Comparison of ENCODE assay signal across 13 cellular contexts in genomic region chr3:122025296-122025695, GRCh38. TPM values are rescaled to one million over a fixed set of nuclear protein-coding genes. Genes with fewer than 3 reads are reported as not detected.
DNase-seq lines count a peak whose midpoint lies in the region; ATAC-seq and TF ChIP-seq lines count a peak whose summit lies in the region.
"Had no signal": no experiment of that assay in that cellular context is flagged by ENCODE, and none has a peak within 500 bp of the region (broad histone marks: within the 10 kb centered on the region; RNA-seq: fewer than 3 reads in every experiment).

No MANE protein-coding gene starts in this region.

- H3K9me3 ChIP-seq in mucosa of descending colon, result no peaks in the 10 kb centered on the region
- H3K9me3 ChIP-seq: tibial artery had no signal

- no peak overlapping the region for H3K4me3 ChIP-seq in brain microvascular endothelial cell (ENCODE audit: low read depth, low read length)
- H3K4me3 ChIP-seq in mucosa of descending colon, result no peak overlapping the region
- H3K4me3 ChIP-seq: tibial artery had no signal

- H3K27ac ChIP-seq in brain microvascular endothelial cell (no peak overlapping the region), RWPE1 (no peak overlapping the region)
- H3K27ac ChIP-seq: tibial artery had no signal

- H3K36me3 ChIP-seq in brain microvascular endothelial cell (replicated peaks) (no peaks in the 10 kb centered on the region), mucosa of descending colon (ENCODE audit: low read depth) (no peaks in the 10 kb centered on the region)
- H3K36me3 ChIP-seq: tibial artery had no signal

- POLR2A ChIA-PET in RWPE1 (lab: Yijun Ruan, JAX; ENCODE audit: low non-redundant PET), result no interaction called here

- intact Hi-C loops in mucosa of descending colon (cut with DNase I, micrococcal nuclease), result no loop called here

- ATAC-seq in GM18870 (IDR thresholded peaks at IDR 0.05; ENCODE audit: unreplicated experiment) (peak; percentile 89), GM21576 (IDR thresholded peaks at IDR 0.05; ENCODE audit: unreplicated experiment) (peak; percentile 89), HG03196 (IDR thresholded peaks at IDR 0.05; ENCODE audit: unreplicated experiment) (peak; percentile 85), mucosa of descending colon (no peak)

- H3K27me3 ChIP-seq in brain microvascular endothelial cell (replicated peaks), result no peaks in the 10 kb centered on the region

- in situ Hi-C loops in brain microvascular endothelial cell (cut with HindIII; ENCODE audit: low pct_ligation_motif_present, low sequenced_read_pairs), result no loop called here

- TF ChIP-seq CTCF in brain microvascular endothelial cell (IDR thresholded peaks at IDR 0.05; ENCODE audit: low read depth, low read length, missing control alignments), result no peak
- TF ChIP-seq CTCF in RWPE1 (conservative IDR thresholded peaks at IDR 0.05; ENCODE audit: low read depth), result no peak
- TF ChIP-seq CTCF in mucosa of descending colon (IDR thresholded peaks at IDR 0.05), result no peak

- peak; percentile 56 for DNase-seq in germinal center (ENCODE audit: low spot score)
- DNase-seq in iPS-NIHi11 (ENCODE audit: low spot score), result no peak
- DNase-seq in brain microvascular endothelial cell, result no peak
- no peak for DNase-seq in RWPE1 (ENCODE audit: low spot score)
- no peak for DNase-seq in mucosa of descending colon
- DNase-seq: kidney; SHP77 treated with DMSO at 0.1 percent for 48 hours; stimulated activated CD4-positive, alpha-beta T cell treated with anti-CD3 and anti-CD28 coated beads, Interleukin-4, amount 100 ng/mL, for 1 hour; tibial artery had no signal

- H3K4me1 ChIP-seq in mucosa of descending colon (ENCODE audit: low read depth), result peaks cover 4% of the 10 kb centered on the region

- CTCF ChIA-PET in RWPE1 (lab: Yijun Ruan, JAX), result interaction anchor here (0.6 kb wide), 1 partner anchor 28 kb away, joined by 3 read pairs; no protein-coding TSS in a partner anchor

RNA-seq across cellular contexts. Expression of gene ILDR1, which starts 3.2 kb away (rescaled TPM):
- total RNA-seq in mucosa of descending colon, result 10 to 100 TPM; 10.9 to 36.8 (median 17.2) TPM
- total RNA-seq: astrocyte had no signal

RNA-seq across cellular contexts. Expression of gene CD86, which starts 29.9 kb away (rescaled TPM):
- total RNA-seq in mucosa of descending colon, result 1 to 10 TPM; 3.7 to 5.8 (median 5.1) TPM
- total RNA-seq: astrocyte had no signal
